8 cellular contexts compared by ENCODE assay signal in genomic region chr9:125374443-125375309, GRCh38.
A peak's percentile ranks its signal among the peaks of the same experiment; 100 is the strongest.
DNase-seq lines count a peak whose midpoint lies in the region; ATAC-seq, FAIRE-seq and TF ChIP-seq lines count a peak whose summit lies in the region.

No MANE protein-coding gene starts in this region.

- H4K20me1 ChIP-seq in H1 (replicated peaks in 1 of 2; ENCODE audit: control insufficient read depth in 1 of 2, insufficient read depth in 2 of 2, low read length in 2 of 2), result no peaks in the 10 kb centered on the region

- TF ChIP-seq EP300 in H1 (IDR thresholded peaks at IDR 0.05; ENCODE audit: borderline replicate concordance in 1 of 2, low read depth in 2 of 2, low read length in 2 of 2), result no peak

- H3K36me3 Mint-ChIP-seq in activated CD8-positive, alpha-beta T cell treated with anti-CD3 and anti-CD28 coated beads, Interleukin-2, amount 10 ng/mL, durations not matched to agents 7 days and 5 days (ENCODE audit: low read depth), result no peaks in the 10 kb centered on the region
- H3K36me3 Mint-ChIP-seq in mesothelial cell of epicardium, result no peaks in the 10 kb centered on the region

- H3K9me3 ChIP-seq in H1 (ENCODE audit: insufficient read depth in 2 of 2, low read depth in 1 of 2, low read length in 1 of 2), result no peaks in the 10 kb centered on the region

- H2BK20ac ChIP-seq in H1 (ENCODE audit: low read length), result no peak overlapping the region

- H3K79me2 ChIP-seq in H1 (ENCODE audit: control insufficient read depth in 1 of 2, insufficient read depth in 2 of 2, low read length in 2 of 2), result no peaks in the 10 kb centered on the region

- no peak overlapping the region for H3K23ac ChIP-seq in H1 (ENCODE audit: insufficient read length)

- no peak overlapping the region for H3K27ac ChIP-seq in H1 (ENCODE audit: low read depth, low read length)

- H2BK15ac ChIP-seq in H1 (ENCODE audit: low read length), result peak overlapping the region; percentile 97

- peaks cover 4% of the 10 kb centered on the region for H3K4me1 Mint-ChIP-seq in activated CD8-positive, alpha-beta T cell treated with anti-CD3 and anti-CD28 coated beads, Interleukin-2, amount 10 ng/mL, durations not matched to agents 7 days and 5 days (ENCODE audit: low read depth)
- peaks cover 8% of the 10 kb centered on the region for H3K4me1 Mint-ChIP-seq in mesothelial cell of epicardium

- H3K27me3 ChIP-seq in H1 (replicated peaks in 1 of 4; ENCODE audit: control insufficient read depth in 3 of 4, extremely low read depth in 1 of 4, insufficient read depth in 3 of 4, low read length in 3 of 4), result no peaks in the 10 kb centered on the region; a peak in 1 of 7 replicates

- no peak overlapping the region for H3K14ac ChIP-seq in H1 (ENCODE audit: insufficient read length)

- no peak for TF ChIP-seq POLR2A in H1 (IDR thresholded peaks at IDR 0.05; ENCODE audit: control extremely low read depth in 1 of 2, low read depth in 2 of 2, low read length in 2 of 2)

- H3K9me3 Mint-ChIP-seq in activated CD8-positive, alpha-beta T cell treated with anti-CD3 and anti-CD28 coated beads, Interleukin-2, amount 10 ng/mL, durations not matched to agents 7 days and 5 days (ENCODE audit: insufficient read depth), result no peaks in the 10 kb centered on the region
- no peaks in the 10 kb centered on the region for H3K9me3 Mint-ChIP-seq in mesothelial cell of epicardium

- H3K18ac ChIP-seq in H1 (ENCODE audit: extremely low read depth, low read length), result peak overlapping the region; percentile 43

- H4K5ac ChIP-seq in H1 (ENCODE audit: insufficient read length, low read depth, low read length), result no peak overlapping the region

- ATAC-seq in HG03175 (IDR thresholded peaks at IDR 0.05; ENCODE audit: unreplicated experiment) (peak; percentile 62), GM21825 (IDR thresholded peaks at IDR 0.05; ENCODE audit: unreplicated experiment) (no peak)
- peak; percentile 92 for ATAC-seq in activated CD8-positive, alpha-beta T cell treated with anti-CD3 and anti-CD28 coated beads, Interleukin-2, amount 10 ng/mL, durations not matched to agents 7 days and 5 days

- H3K4me1 ChIP-seq in H1 (replicated peaks in 1 of 4; ENCODE audit: control insufficient read depth in 3 of 4, insufficient read depth in 4 of 4, low read length in 3 of 4), result peaks cover 0 to 11% (median 4%) of the 10 kb centered on the region in 4 experiments; a peak in 4 of 7 replicates

- H2BK12ac ChIP-seq in H1 (ENCODE audit: low read depth, low read length), result peak overlapping the region; percentile 50; the same call in 1 of the 2 replicates

- no peak overlapping the region for H2AK5ac ChIP-seq in H1 (ENCODE audit: low read depth, low read length)

- H3K4me3 Mint-ChIP-seq in activated CD8-positive, alpha-beta T cell treated with anti-CD3 and anti-CD28 coated beads, Interleukin-2, amount 10 ng/mL, durations not matched to agents 7 days and 5 days, result peak overlapping the region; percentile 54
- peak overlapping the region; percentile 57 for H3K4me3 Mint-ChIP-seq in mesothelial cell of epicardium

- H3K9ac ChIP-seq in H1 (replicated peaks in 1 of 4; ENCODE audit: extremely low read depth in 1 of 4, low read depth in 3 of 4, low read length in 3 of 4), result peak overlapping the region in 2 of 4 experiments; percentile 14 to 29; a peak in 3 of 7 replicates

- peaks cover 5% of the 10 kb centered on the region for H3K27me3 Mint-ChIP-seq in activated CD8-positive, alpha-beta T cell treated with anti-CD3 and anti-CD28 coated beads, Interleukin-2, amount 10 ng/mL, durations not matched to agents 7 days and 5 days (ENCODE audit: low read depth)
- peaks cover 18% of the 10 kb centered on the region for H3K27me3 Mint-ChIP-seq in mesothelial cell of epicardium (ENCODE audit: low read depth)

- no peaks in the 10 kb centered on the region for H3K36me3 ChIP-seq in H1 (ENCODE audit: control insufficient read depth in 2 of 4, insufficient read depth in 4 of 4, low read length in 3 of 4)

- no peak overlapping the region for H3K27ac Mint-ChIP-seq in activated CD8-positive, alpha-beta T cell treated with anti-CD3 and anti-CD28 coated beads, Interleukin-2, amount 10 ng/mL, durations not matched to agents 7 days and 5 days
- no peak overlapping the region for H3K27ac Mint-ChIP-seq in mesothelial cell of epicardium

- H3K4me3 ChIP-seq in H1 (ENCODE audit: extremely low read depth in 1 of 4, insufficient read depth in 2 of 4, low read depth in 3 of 4, low read length in 4 of 4), result peak overlapping the region in 2 of 4 experiments; percentile 10 to 35; a peak in 3 of 8 replicates

- no peak overlapping the region for H3K56ac ChIP-seq in H1 (replicated peaks; ENCODE audit: insufficient read length, low read depth, low read length)

- H3K4me2 ChIP-seq in H1 (ENCODE audit: insufficient read depth in 1 of 2, low read depth in 2 of 2, low read length in 2 of 2), result peak overlapping the region in 1 of 2 experiments; percentile 54; a peak in 3 of 4 replicates

- H2BK120ac ChIP-seq in H1 (replicated peaks; ENCODE audit: low read depth, low read length), result no peak overlapping the region

- no peak overlapping the region for H3K4ac ChIP-seq in H1 (replicated peaks; ENCODE audit: insufficient read length, low read depth, low read length)

- WGBS in H1 (ENCODE audit: extremely low coverage in 1 of 2, insufficient coverage in 1 of 2, insufficient read length in 1 of 2, insufficient replicate concordance in 2 of 2, low coverage in 1 of 2, low lambda C conversion rate in 2 of 2, missing lambda C conversion rate in 1 of 2), 2 experiments, result 29% methylated on average over 24 of the region's 24 CpGs; no CpG with 5 or more reads in 1 of the 2 experiments

- FAIRE-seq in H1 (lab: Jason Lieb, UNC), result peak; percentile 65

- no peak overlapping the region for H2BK5ac ChIP-seq in H1 (ENCODE audit: low read depth, low read length)

- H2AFZ ChIP-seq in H1 (ENCODE audit: low read length), result peak overlapping the region; percentile 90

- DNase-seq in DMS79 (lab: John Stamatoyannopoulos, UW), result peak; percentile 40
- peak; percentile 53 for DNase-seq in NCI-H748 treated with DMSO at 0.1 percent for 48 hours (lab: John Stamatoyannopoulos, UW)
- peak; percentile 77 for DNase-seq in activated CD8-positive, alpha-beta T cell treated with anti-CD3 and anti-CD28 coated beads, Interleukin-2, amount 10 ng/mL, durations not matched to agents 7 days and 5 days
- peak; percentile 68 to 81 for DNase-seq in H1 (ENCODE audit: low read depth in 1 of 2, low spot score in 2 of 2)
- DNase-seq in mesothelial cell of epicardium (ENCODE audit: low spot score in 2 of 2, unreplicated experiment in 2 of 2), result peak; percentile 65 to 82
- peak; percentile 13 for DNase-seq in stimulated activated CD8-positive, alpha-beta memory T cell treated with anti-CD3 and anti-CD28 coated beads, Interleukin-15, amount 100 ng/mL, for 1 hour (ENCODE audit: low read depth)

- peak overlapping the region; percentile 32 for H4K91ac ChIP-seq in H1 (replicated peaks; ENCODE audit: insufficient read length, low read length)

- TF ChIP-seq CTCF in H1 (IDR thresholded peaks at IDR 0.05; ENCODE audit: control extremely low read depth in 1 of 3, insufficient read depth in 1 of 3, low read depth in 1 of 3, low read length in 3 of 3), result peak; percentile 69 to 93 (median 89)
- TF ChIP-seq CTCF in mesothelial cell of epicardium (IDR thresholded peaks at IDR 0.05; ENCODE audit: unreplicated experiment), result peak; percentile 56

- CTCF ChIA-PET in activated CD8-positive, alpha-beta T cell treated with anti-CD3 and anti-CD28 coated beads, Interleukin-2, amount 10 ng/mL, durations not matched to agents 7 days and 5 days (lab: Charles Lee), result interaction anchor here (0.7 to 3.0 kb wide), 4 partner anchors 12 to 521 kb away, joined by 3 to 8 read pairs (median 4); partner anchors contain the start of genes SCAI and WDR38
- CTCF ChIA-PET in H1 (lab: Charles Lee; ENCODE audit: partially characterized antibody), result interaction anchor here (0.6 to 1.6 kb wide), 14 partner anchors 9 to 995 kb away, joined by 3 to 7 read pairs (median 3); partner anchors contain the start of gene HSPA5

- TF ChIP-seq RAD21 in H1 (IDR thresholded peaks at IDR 0.05 in 1 of 2, conservative IDR thresholded peaks at IDR 0.05 in 1 of 2; ENCODE audit: low read depth in 2 of 2, low read length in 2 of 2), result peak; percentile 100

- H3K23me2 ChIP-seq in H1 (ENCODE audit: low read depth, low read length), result no peaks in the 10 kb centered on the region

- POLR2A ChIA-PET in activated CD8-positive, alpha-beta T cell treated with anti-CD3 and anti-CD28 coated beads, Interleukin-2, amount 10 ng/mL, durations not matched to agents 7 days and 5 days (lab: Charles Lee), result no interaction called here
- POLR2A ChIA-PET in H1 (lab: Charles Lee; ENCODE audit: partially characterized antibody), result interaction anchor here (1.6 to 2.0 kb wide), 2 partner anchors 134 to 518 kb away, joined by 3 to 8 read pairs; partner anchors contain the start of gene HSPA5

- H4K8ac ChIP-seq in H1 (ENCODE audit: extremely low read depth, insufficient read depth, low read length), result peak overlapping the region; percentile 93

- H3K79me1 ChIP-seq in H1 (ENCODE audit: low read depth, low read length), result no peaks in the 10 kb centered on the region

TF ChIP-seq in H1, 55 proteins besides CTCF, POLR2A, EP300 and RAD21:
- TF ChIP-seq, protein P1, sequence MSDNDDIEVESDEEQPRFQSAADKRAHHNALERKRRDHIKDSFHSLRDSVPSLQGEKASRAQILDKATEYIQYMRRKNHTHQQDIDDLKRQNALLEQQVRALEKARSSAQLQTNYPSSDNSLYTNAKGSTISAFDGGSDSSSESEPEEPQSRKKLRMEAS (IDR thresholded peaks at IDR 0.05), result peak; percentile 66
- TF ChIP-seq TEAD4 (IDR thresholded peaks at IDR 0.05; ENCODE audit: low read depth, low read length) (no peak), KDM4A (IDR thresholded peaks at IDR 0.05; ENCODE audit: low read depth, low read length, severe bottlenecking) (no peak), EZH2 (IDR thresholded peaks at IDR 0.05; ENCODE audit: low read depth, low read length, severe bottlenecking) (peak; percentile 30), BACH1 (IDR thresholded peaks at IDR 0.05; ENCODE audit: low read length) (no peak), TAF7 (optimal IDR thresholded peaks at IDR 0.05; ENCODE audit: borderline replicate concordance, low read depth, low read length) (peak; percentile 29), JUN (IDR thresholded peaks at IDR 0.05; ENCODE audit: low read depth, low read length) (no peak)
- TF ChIP-seq, protein P2, sequence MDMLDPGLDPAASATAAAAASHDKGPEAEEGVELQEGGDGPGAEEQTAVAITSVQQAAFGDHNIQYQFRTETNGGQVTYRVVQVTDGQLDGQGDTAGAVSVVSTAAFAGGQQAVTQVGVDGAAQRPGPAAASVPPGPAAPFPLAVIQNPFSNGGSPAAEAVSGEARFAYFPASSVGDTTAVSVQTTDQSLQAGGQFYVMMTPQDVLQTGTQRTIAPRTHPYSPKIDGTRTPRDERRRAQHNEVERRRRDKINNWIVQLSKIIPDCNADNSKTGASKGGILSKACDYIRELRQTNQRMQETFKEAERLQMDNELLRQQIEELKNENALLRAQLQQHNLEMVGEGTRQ (IDR thresholded peaks at IDR 0.05; ENCODE audit: low read length), result no peak
TF ChIP-seq in H1: peak in this region for 3.

Comparison
In these comparisons a context has a peak if more than half of its experiments do, and no peak if none do; other contexts are left out.
1. DNase-seq: peak in every context shown above with its lines; median percentile 77 in activated CD8-positive, alpha-beta T cell treated with anti-CD3 and anti-CD28 coated beads, Interleukin-2, amount 10 ng/mL, durations not matched to agents 7 days and 5 days; 74 in H1; 74 in mesothelial cell of epicardium; 53 in NCI-H748 treated with DMSO at 0.1 percent for 48 hours; 40 in DMS79; 13 in stimulated activated CD8-positive, alpha-beta memory T cell treated with anti-CD3 and anti-CD28 coated beads, Interleukin-15, amount 100 ng/mL, for 1 hour.